Comparison of ENCODE assay signal across 1 cellular context in the genomic region with DNA sequence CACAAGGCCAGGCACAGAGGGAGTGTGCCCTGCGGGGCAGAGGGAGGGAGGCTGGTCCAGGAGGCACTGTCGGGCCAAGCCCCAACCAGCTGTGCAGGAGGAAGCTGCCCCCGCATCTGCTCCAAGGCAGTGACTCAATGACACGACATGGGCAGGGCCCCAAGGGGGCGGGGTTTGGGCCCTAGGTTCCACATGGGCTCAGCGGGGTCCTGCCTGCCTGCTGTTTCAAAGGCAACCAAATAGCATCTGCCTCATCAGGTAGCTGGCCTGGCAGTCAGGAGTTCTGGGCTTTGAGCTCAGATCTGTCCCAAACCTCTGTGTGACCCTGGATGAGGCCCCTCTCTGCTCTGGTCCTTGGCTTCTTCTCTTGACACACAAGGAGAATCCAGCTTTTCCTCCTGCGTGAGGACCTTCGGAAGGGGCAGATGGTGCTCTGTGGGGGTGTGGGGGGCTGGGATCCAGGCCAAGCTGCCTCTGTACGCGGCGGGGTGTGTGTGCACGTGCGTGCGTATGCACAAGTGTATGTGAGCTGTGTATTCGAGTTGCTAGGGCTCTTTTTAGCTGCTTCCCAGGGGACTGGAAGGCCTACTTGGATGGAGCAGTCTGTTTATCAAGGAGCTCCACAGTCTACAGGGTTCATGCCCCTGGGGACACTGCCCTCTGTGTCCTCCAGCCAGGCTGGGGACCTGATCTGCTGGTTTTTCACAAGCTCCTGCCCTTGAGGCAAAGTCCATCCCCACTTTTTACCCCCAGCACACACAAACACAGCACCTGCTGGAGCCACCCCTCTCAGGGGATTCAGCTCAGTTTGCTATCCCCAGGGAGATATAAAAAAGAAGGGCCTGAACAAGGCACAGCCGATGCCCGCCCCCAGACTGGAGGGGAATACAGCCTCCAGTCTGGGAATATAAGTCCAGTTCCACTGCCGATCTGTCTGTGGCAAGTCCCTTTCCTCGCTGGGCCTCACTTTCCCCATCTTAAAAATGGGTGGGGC.
A peak's percentile ranks its signal among the peaks of the same experiment; 100 is the strongest.
TF ChIP-seq lines count a peak whose summit lies in the region.

No MANE protein-coding gene starts in this region.

TF ChIP-seq in K562, 482 proteins besides CTCF, POLR2A, EP300 and RAD21 (continued from another document):
- TF ChIP-seq, protein P1, sequence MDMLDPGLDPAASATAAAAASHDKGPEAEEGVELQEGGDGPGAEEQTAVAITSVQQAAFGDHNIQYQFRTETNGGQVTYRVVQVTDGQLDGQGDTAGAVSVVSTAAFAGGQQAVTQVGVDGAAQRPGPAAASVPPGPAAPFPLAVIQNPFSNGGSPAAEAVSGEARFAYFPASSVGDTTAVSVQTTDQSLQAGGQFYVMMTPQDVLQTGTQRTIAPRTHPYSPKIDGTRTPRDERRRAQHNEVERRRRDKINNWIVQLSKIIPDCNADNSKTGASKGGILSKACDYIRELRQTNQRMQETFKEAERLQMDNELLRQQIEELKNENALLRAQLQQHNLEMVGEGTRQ (CRISPR knock-in tag; IDR thresholded peaks at IDR 0.05): no peak
- no peak for TF ChIP-seq NR2C1 (IDR thresholded peaks at IDR 0.05)
- no peak for TF ChIP-seq NR2C1 (tag; IDR thresholded peaks at IDR 0.05)
- TF ChIP-seq MTA3 (IDR thresholded peaks at IDR 0.05; ENCODE audit: borderline replicate concordance): peak; percentile 60
- TF ChIP-seq GATAD2A (IDR thresholded peaks at IDR 0.05): no peak
- TF ChIP-seq CBFA2T3 (IDR thresholded peaks at IDR 0.05): peak; percentile 33; the same call in 1 of the 2 replicates
- TF ChIP-seq NFIC (IDR thresholded peaks at IDR 0.05): peak; percentile 69
- TF ChIP-seq, protein P2, sequence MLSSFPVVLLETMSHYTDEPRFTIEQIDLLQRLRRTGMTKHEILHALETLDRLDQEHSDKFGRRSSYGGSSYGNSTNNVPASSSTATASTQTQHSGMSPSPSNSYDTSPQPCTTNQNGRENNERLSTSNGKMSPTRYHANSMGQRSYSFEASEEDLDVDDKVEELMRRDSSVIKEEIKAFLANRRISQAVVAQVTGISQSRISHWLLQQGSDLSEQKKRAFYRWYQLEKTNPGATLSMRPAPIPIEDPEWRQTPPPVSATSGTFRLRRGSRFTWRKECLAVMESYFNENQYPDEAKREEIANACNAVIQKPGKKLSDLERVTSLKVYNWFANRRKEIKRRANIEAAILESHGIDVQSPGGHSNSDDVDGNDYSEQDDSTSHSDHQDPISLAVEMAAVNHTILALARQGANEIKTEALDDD (IDR thresholded peaks at IDR 0.05): no peak
- no peak for TF ChIP-seq TFAM (CRISPR knock-in tag; conservative IDR thresholded peaks at IDR 0.05)
- TF ChIP-seq SREBF1 (IDR thresholded peaks at IDR 0.05; ENCODE audit: borderline replicate concordance, low read depth, low read length): no peak
- no peak for TF ChIP-seq HMG20B (CRISPR knock-in tag; IDR thresholded peaks at IDR 0.05)
- TF ChIP-seq, protein P3, sequence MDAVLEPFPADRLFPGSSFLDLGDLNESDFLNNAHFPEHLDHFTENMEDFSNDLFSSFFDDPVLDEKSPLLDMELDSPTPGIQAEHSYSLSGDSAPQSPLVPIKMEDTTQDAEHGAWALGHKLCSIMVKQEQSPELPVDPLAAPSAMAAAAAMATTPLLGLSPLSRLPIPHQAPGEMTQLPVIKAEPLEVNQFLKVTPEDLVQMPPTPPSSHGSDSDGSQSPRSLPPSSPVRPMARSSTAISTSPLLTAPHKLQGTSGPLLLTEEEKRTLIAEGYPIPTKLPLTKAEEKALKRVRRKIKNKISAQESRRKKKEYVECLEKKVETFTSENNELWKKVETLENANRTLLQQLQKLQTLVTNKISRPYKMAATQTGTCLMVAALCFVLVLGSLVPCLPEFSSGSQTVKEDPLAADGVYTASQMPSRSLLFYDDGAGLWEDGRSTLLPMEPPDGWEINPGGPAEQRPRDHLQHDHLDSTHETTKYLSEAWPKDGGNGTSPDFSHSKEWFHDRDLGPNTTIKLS (IDR thresholded peaks at IDR 0.05; ENCODE audit: borderline replicate concordance, low read depth): no peak
- no peak for TF ChIP-seq RBM15 (IDR thresholded peaks at IDR 0.05; ENCODE audit: insufficient read depth, low read length)
- no peak for TF ChIP-seq MTA1 (IDR thresholded peaks at IDR 0.05; ENCODE audit: borderline replicate concordance)
- no peak for TF ChIP-seq ZNF239 (CRISPR knock-in tag; IDR thresholded peaks at IDR 0.05)
- TF ChIP-seq, protein P4, sequence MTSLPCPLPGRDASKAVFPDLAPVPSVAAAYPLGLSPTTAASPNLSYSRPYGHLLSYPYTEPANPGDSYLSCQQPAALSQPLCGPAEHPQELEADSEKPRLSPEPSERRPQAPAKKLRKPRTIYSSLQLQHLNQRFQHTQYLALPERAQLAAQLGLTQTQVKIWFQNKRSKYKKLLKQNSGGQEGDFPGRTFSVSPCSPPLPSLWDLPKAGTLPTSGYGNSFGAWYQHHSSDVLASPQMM (CRISPR knock-in tag; IDR thresholded peaks at IDR 0.05): no peak
- TF ChIP-seq RBBP5 (IDR thresholded peaks at IDR 0.05; ENCODE audit: borderline replicate concordance, insufficient read depth, low read length, poor library complexity, severe bottlenecking): no peak
- no peak for TF ChIP-seq SETDB1 (IDR thresholded peaks at IDR 0.05; ENCODE audit: low read length)
- TF ChIP-seq RCOR1 (IDR thresholded peaks at IDR 0.05; ENCODE audit: borderline replicate concordance in 1 of 2, low read depth in 2 of 2, low read length in 2 of 2): peak in 1 of 2 experiments; percentile 33; a peak in 1 of 4 replicates
- no peak for TF ChIP-seq ZNF197 (CRISPR knock-in tag; IDR thresholded peaks at IDR 0.05; ENCODE audit: low read depth)
- TF ChIP-seq, protein P5, sequence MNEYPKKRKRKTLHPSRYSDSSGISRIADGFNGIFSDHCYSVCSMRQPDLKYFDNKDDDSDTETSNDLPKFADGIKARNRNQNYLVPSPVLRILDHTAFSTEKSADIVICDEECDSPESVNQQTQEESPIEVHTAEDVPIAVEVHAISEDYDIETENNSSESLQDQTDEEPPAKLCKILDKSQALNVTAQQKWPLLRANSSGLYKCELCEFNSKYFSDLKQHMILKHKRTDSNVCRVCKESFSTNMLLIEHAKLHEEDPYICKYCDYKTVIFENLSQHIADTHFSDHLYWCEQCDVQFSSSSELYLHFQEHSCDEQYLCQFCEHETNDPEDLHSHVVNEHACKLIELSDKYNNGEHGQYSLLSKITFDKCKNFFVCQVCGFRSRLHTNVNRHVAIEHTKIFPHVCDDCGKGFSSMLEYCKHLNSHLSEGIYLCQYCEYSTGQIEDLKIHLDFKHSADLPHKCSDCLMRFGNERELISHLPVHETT (CRISPR knock-in tag; conservative IDR thresholded peaks at IDR 0.05 in 1 of 2, IDR thresholded peaks at IDR 0.05 in 1 of 2): no peak
- 0 out of 2 replicates have a peak, but pooled peaks have one; percentile 44 for TF ChIP-seq ETV1 (tag; conservative IDR thresholded peaks at IDR 0.05; ENCODE audit: low read depth)
- no peak for TF ChIP-seq ZNF282 (CRISPR knock-in tag; IDR thresholded peaks at IDR 0.05)
- TF ChIP-seq KLF16 (IDR thresholded peaks at IDR 0.05): peak; percentile 43; the same call in 1 of the 2 replicates
- 0 out of 2 replicates have a peak, but pooled peaks have one; percentile 46 for TF ChIP-seq DPF2 (IDR thresholded peaks at IDR 0.05)
- no peak for TF ChIP-seq CBX8 (IDR thresholded peaks at IDR 0.05; ENCODE audit: borderline replicate concordance, extremely low read depth, low read depth, low read length, poor library complexity, severe bottlenecking)
- peak; percentile 89 for TF ChIP-seq EGR1 (conservative IDR thresholded peaks at IDR 0.05)
- peak; percentile 55 for TF ChIP-seq FOSL1 (tag; conservative IDR thresholded peaks at IDR 0.05)
- TF ChIP-seq JUN (IDR thresholded peaks at IDR 0.05; ENCODE audit: borderline replicate concordance, low read depth, low read length): peak; percentile 66; the same call in 1 of the 2 replicates
- TF ChIP-seq JUN (CRISPR knock-in tag; IDR thresholded peaks at IDR 0.05; ENCODE audit: borderline replicate concordance): no peak
- peak; percentile 23; the same call in 1 of the 2 replicates for TF ChIP-seq L3MBTL2 (IDR thresholded peaks at IDR 0.05)
- TF ChIP-seq, protein P6, sequence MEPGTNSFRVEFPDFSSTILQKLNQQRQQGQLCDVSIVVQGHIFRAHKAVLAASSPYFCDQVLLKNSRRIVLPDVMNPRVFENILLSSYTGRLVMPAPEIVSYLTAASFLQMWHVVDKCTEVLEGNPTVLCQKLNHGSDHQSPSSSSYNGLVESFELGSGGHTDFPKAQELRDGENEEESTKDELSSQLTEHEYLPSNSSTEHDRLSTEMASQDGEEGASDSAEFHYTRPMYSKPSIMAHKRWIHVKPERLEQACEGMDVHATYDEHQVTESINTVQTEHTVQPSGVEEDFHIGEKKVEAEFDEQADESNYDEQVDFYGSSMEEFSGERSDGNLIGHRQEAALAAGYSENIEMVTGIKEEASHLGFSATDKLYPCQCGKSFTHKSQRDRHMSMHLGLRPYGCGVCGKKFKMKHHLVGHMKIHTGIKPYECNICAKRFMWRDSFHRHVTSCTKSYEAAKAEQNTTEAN (CRISPR knock-in tag; IDR thresholded peaks at IDR 0.05): no peak
- no peak for TF ChIP-seq HNRNPL (IDR thresholded peaks at IDR 0.05; ENCODE audit: low read depth, low read length)
- TF ChIP-seq, protein P7, sequence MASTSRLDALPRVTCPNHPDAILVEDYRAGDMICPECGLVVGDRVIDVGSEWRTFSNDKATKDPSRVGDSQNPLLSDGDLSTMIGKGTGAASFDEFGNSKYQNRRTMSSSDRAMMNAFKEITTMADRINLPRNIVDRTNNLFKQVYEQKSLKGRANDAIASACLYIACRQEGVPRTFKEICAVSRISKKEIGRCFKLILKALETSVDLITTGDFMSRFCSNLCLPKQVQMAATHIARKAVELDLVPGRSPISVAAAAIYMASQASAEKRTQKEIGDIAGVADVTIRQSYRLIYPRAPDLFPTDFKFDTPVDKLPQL (IDR thresholded peaks at IDR 0.05; ENCODE audit: extremely low read depth, insufficient read length): no peak
- no peak for TF ChIP-seq ZNF584 (CRISPR knock-in tag; IDR thresholded peaks at IDR 0.05; ENCODE audit: low read depth)
- TF ChIP-seq, protein P8, sequence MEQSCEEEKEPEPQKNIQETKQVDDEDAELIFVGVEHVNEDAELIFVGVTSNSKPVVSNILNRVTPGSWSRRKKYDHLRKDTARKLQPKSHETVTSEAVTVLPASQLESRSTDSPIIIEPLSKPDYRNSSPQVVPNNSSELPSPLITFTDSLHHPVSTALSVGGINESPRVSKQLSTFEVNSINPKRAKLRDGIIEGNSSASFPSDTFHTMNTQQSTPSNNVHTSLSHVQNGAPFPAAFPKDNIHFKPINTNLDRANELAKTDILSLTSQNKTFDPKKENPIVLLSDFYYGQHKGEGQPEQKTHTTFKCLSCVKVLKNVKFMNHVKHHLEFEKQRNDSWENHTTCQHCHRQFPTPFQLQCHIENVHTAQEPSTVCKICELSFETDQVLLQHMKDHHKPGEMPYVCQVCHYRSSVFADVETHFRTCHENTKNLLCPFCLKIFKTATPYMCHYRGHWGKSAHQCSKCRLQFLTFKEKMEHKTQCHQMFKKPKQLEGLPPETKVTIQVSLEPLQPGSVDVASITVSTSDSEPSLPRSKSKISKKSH (CRISPR knock-in tag; IDR thresholded peaks at IDR 0.05): no peak
- TF ChIP-seq EZH2 (IDR thresholded peaks at IDR 0.05; ENCODE audit: borderline replicate concordance, low read depth, low read length): no peak
- 0 out of 2 replicates have a peak, but pooled peaks have one; percentile 36 for TF ChIP-seq CREB1 (IDR thresholded peaks at IDR 0.05)
- no peak; the same call in 1 of the 2 replicates for TF ChIP-seq CREB1 (CRISPR knock-in tag; IDR thresholded peaks at IDR 0.05)
- TF ChIP-seq RFX7 (CRISPR knock-in tag; IDR thresholded peaks at IDR 0.05): no peak
- peak; percentile 27; the same call in 1 of the 2 replicates for TF ChIP-seq BHLHE40 (IDR thresholded peaks at IDR 0.05; ENCODE audit: low read length)
- TF ChIP-seq NFXL1 (CRISPR knock-in tag; IDR thresholded peaks at IDR 0.05): no peak
